7 cellular contexts compared by ENCODE assay signal in genomic region chr12:122889658-122890561, GRCh38. TPM values are rescaled to one million over a fixed set of nuclear protein-coding genes. Genes with fewer than 3 reads are reported as not detected.
DNase-seq lines count a peak whose midpoint lies in the region; TF ChIP-seq lines count a peak whose summit lies in the region.

No MANE protein-coding gene starts in this region.

- H3K4me3 ChIP-seq in skin epidermis: no peak overlapping the region

- H3K27ac Mint-ChIP-seq in HFFc6: peak overlapping the region; percentile 81; the same call in 1 of the 2 replicates

- H3K4me3 Mint-ChIP-seq in HFFc6: no peak overlapping the region

- H3K36me3 Mint-ChIP-seq in HFFc6 (ENCODE audit: low read depth): no peaks in the 10 kb centered on the region

- H3K27me3 Mint-ChIP-seq in HFFc6 (ENCODE audit: insufficient read depth): peaks cover 2% of the 10 kb centered on the region; the same call in 1 of the 2 replicates

- TF ChIP-seq CTCF in HFFc6 (IDR thresholded peaks at IDR 0.05): 0 out of 2 replicates have a peak, but pooled peaks have one; percentile 7

- H3K27ac ChIP-seq in epithelial cell of prostate (peak overlapping the region; percentile 99), skin epidermis (peak overlapping the region in 18 of 21 experiments; percentile 36 to 93 (median 82))

- H3K9me3 Mint-ChIP-seq in HFFc6: no peaks in the 10 kb centered on the region

- peaks cover 86% of the 10 kb centered on the region for H3K4me1 Mint-ChIP-seq in HFFc6 (ENCODE audit: low read depth)

- DNase-seq in HFFc6 (no peak), RPMI8226 (peak; percentile 48), epithelial cell of prostate (ENCODE audit: low read depth, low spot score) (no peak), NK-92 (lab: John Stamatoyannopoulos, UW; ENCODE audit: unreplicated experiment) (no peak), hepatic stellate cell (ENCODE audit: low spot score) (no peak), NCI-H345 treated with DMSO at 0.1 percent for 48 hours (lab: John Stamatoyannopoulos, UW; ENCODE audit: unreplicated experiment) (no peak)

RNA-seq across cellular contexts. Expression of gene VPS37B, which starts 6.0 kb away (rescaled TPM):
- 10 to 100 TPM; 26.4 to 33.1 (median 28.1) TPM for total RNA-seq in HFFc6 (2021; fragmentation: NEBNext Ultra II Directional; extraction: Animal tissue kit (Norgen Biotek cat#: 25700))

RNA-seq across cellular contexts. Expression of gene HIP1R, which starts 54.7 kb away (rescaled TPM):
- total RNA-seq in HFFc6 (2021; fragmentation: NEBNext Ultra II Directional; extraction: Animal tissue kit (Norgen Biotek cat#: 25700)): 1 to 10 TPM; 6.7 to 9.8 (median 8.4) TPM
